9 cellular contexts compared by ENCODE assay signal in genomic region chr4:61086357-61086756, GRCh38.
"Had no signal": no experiment of that assay in that cellular context is flagged by ENCODE, and none has a peak within 500 bp of the region (broad histone marks: within the 10 kb centered on the region; RNA-seq: fewer than 3 reads in every experiment).

No MANE protein-coding gene starts in this region.

- H3K4me1 Mint-ChIP-seq: GM23338 had no signal

- H3K9me3 Mint-ChIP-seq: GM23338 had no signal

- DNase-seq: H7, HFFc6, IMR-90, KG1 had no signal

- H3K27ac Mint-ChIP-seq: GM23338, HFFc6 had no signal

- H3K4me3 ChIP-seq: GM23338, HAP-1, K562 had no signal

- H3K4me1 ChIP-seq: HAP-1 had no signal

- H3K36me3 ChIP-seq: HAP-1 had no signal

- FAIRE-seq: HTR-8/SVneo, K562 had no signal

- H3K9me3 ChIP-seq: HAP-1 had no signal

- ATAC-seq: GM23338, HCT116, K562 had no signal

- H3K4me2 ChIP-seq: GM23338 had no signal

- H3K4me3 Mint-ChIP-seq: GM23338, HFFc6 had no signal

- H2AFZ ChIP-seq: GM23338 had no signal
